Comparison of ENCODE assay signal across 9 cellular contexts in the genomic region with DNA sequence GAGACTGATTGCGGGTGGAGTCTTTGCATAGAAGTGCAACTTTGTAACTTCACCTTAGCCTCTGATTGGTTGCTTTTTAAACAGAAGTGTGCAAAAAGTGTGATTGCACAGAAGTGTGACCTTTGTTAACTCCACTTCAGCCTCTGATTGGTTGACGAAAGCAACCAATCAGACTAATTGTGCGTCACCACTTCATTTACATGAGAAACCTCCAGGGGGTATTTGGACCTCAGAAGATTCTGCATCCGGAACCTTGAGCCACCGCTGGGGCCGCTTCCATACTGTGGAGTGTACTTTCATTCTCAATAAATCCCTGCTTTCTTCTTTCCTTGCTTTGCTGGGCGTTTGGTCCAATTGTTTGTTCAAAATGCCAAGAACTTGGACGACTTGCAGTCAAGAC. TPM values are rescaled to one million over a fixed set of nuclear protein-coding genes. Genes with fewer than 3 reads are reported as not detected.
DNase-seq lines count a peak whose midpoint lies in the region; ATAC-seq and TF ChIP-seq lines count a peak whose summit lies in the region.
"Had no signal": no experiment of that assay in that cellular context is flagged by ENCODE, and none has a peak within 500 bp of the region (broad histone marks: within the 10 kb centered on the region; RNA-seq: fewer than 3 reads in every experiment).

No MANE protein-coding gene starts in this region.

- no peak for ATAC-seq in HG02885 (IDR thresholded peaks at IDR 0.05; ENCODE audit: poor library complexity, unreplicated experiment)

- peak overlapping the region; percentile 81 for H3K27ac Mint-ChIP-seq in activated CD4-positive, alpha-beta T cell treated with anti-CD3 and anti-CD28 coated beads, Interleukin-2, amount 10 ng/mL, durations not matched to agents 24 days and 14 days

- intact Hi-C loops in activated CD4-positive, alpha-beta T cell treated with anti-CD3 and anti-CD28 coated beads, Interleukin-2, amount 10 ng/mL, durations not matched to agents 24 days and 14 days (cut with micrococcal nuclease) = no loop called here

- peaks cover 22% of the 10 kb centered on the region for H3K36me3 Mint-ChIP-seq in activated CD4-positive, alpha-beta T cell treated with anti-CD3 and anti-CD28 coated beads, Interleukin-2, amount 10 ng/mL, durations not matched to agents 24 days and 14 days (ENCODE audit: low read depth)

- H3K27me3 Mint-ChIP-seq in activated CD4-positive, alpha-beta T cell treated with anti-CD3 and anti-CD28 coated beads, Interleukin-2, amount 10 ng/mL, durations not matched to agents 24 days and 14 days = no peaks in the 10 kb centered on the region

- peaks cover 4% of the 10 kb centered on the region for H3K9me3 Mint-ChIP-seq in activated CD4-positive, alpha-beta T cell treated with anti-CD3 and anti-CD28 coated beads, Interleukin-2, amount 10 ng/mL, durations not matched to agents 24 days and 14 days

- H3K4me3 ChIP-seq in fibroblast of villous mesenchyme (ENCODE audit: low read depth, low read length) = no peak overlapping the region

- peak; percentile 4 for TF ChIP-seq CTCF in fibroblast of villous mesenchyme (IDR thresholded peaks at IDR 0.05; ENCODE audit: insufficient read depth, low read depth, low read length)

- peak; percentile 58 for DNase-seq in activated CD4-positive, alpha-beta T cell treated with anti-CD3 and anti-CD28 coated beads, Interleukin-2, amount 10 ng/mL, durations not matched to agents 24 days and 14 days
- no peak for DNase-seq in activated CD4-positive, alpha-beta T cell treated with anti-CD3 and anti-CD28 coated beads, Interleukin-2, amount 50 U/mL, for 4 hours
- peak; percentile 41 for DNase-seq in RPMI7951 (ENCODE audit: low read depth)
- no peak for DNase-seq in fibroblast of villous mesenchyme (ENCODE audit: low read depth)
- peak; percentile 35 for DNase-seq in superior temporal gyrus (ENCODE audit: extremely low spot score)
- no peak for DNase-seq in NCI-H1930 (lab: John Stamatoyannopoulos, UW)
- no peak for DNase-seq in dedifferentiated amniotic fluid mesenchymal stem cell (ENCODE audit: extremely low spot score)
- DNase-seq: stimulated activated naive CD4-positive, alpha-beta T cell had no signal

- H3K4me3 Mint-ChIP-seq in activated CD4-positive, alpha-beta T cell treated with anti-CD3 and anti-CD28 coated beads, Interleukin-2, amount 10 ng/mL, durations not matched to agents 24 days and 14 days = peak overlapping the region; percentile 18

- peaks cover 54% of the 10 kb centered on the region for H3K4me1 Mint-ChIP-seq in activated CD4-positive, alpha-beta T cell treated with anti-CD3 and anti-CD28 coated beads, Interleukin-2, amount 10 ng/mL, durations not matched to agents 24 days and 14 days

RNA-seq across cellular contexts. Expression of gene HECA, which starts 1.6 kb away (rescaled TPM):
- 45.7 and 47.7 TPM in 2 replicates for total RNA-seq in activated CD4-positive, alpha-beta T cell treated with anti-CD3 and anti-CD28 coated beads, Interleukin-2, amount 10 ng/mL, durations not matched to agents 24 days and 14 days
- 14.9 and 15.2 TPM in 2 replicates for total RNA-seq in RPMI7951 (2014; rRNA removed; shearing (Covaris generic))
- 16.8 and 22.9 TPM in 2 replicates for total RNA-seq in fibroblast of villous mesenchyme

Comparison
In these comparisons a context has a peak if more than half of its experiments do, and no peak if none do; other contexts are left out.
1. DNase-seq: peak in activated CD4-positive, alpha-beta T cell treated with anti-CD3 and anti-CD28 coated beads, Interleukin-2, amount 10 ng/mL, durations not matched to agents 24 days and 14 days (single experiment), RPMI7951 (single experiment) and superior temporal gyrus (single experiment); none in activated CD4-positive, alpha-beta T cell treated with anti-CD3 and anti-CD28 coated beads, Interleukin-2, amount 50 U/mL, for 4 hours (0 of 2), fibroblast of villous mesenchyme (single experiment), NCI-H1930 (0 of 2) and dedifferentiated amniotic fluid mesenchymal stem cell (single experiment).